In the genomic region with DNA sequence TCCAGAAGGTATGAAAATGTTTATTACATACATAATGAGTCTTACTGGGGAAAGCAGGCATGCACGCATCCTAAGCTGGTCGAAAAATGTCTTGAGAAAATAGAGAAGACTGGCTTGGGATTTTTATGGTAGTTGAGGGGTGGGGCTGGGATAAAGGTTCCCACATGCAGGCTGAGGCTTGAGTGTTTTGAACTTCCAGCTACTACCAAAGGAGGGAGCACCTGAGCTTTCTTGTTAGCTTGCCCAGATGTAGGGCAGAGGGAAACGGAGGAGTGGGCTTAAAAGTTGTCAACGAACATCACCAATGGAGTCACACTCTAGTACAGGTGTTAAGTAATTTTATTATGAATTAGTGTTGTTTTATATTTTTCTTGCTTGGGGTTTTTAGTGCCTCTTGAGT, we compare ENCODE assay signal across 8 cellular contexts. TPM values are rescaled to one million over a fixed set of nuclear protein-coding genes. Genes with fewer than 3 reads are reported as not detected.
DNase-seq lines count a peak whose midpoint lies in the region; ATAC-seq, FAIRE-seq and TF ChIP-seq lines count a peak whose summit lies in the region.

No MANE protein-coding gene starts in this region.

- H3K4me3 ChIP-seq in DND-41 (ENCODE audit: low read depth in 1 of 2, low read length in 2 of 2) (no peak overlapping the region), HEK293 (ENCODE audit: low read depth, low read length) (no peak overlapping the region), Panc1 (ENCODE audit: low read depth in 2 of 2, low read length in 2 of 2) (no peak overlapping the region), keratinocyte (ENCODE audit: control insufficient read depth in 2 of 3, extremely low read depth in 1 of 3, insufficient read depth in 2 of 3, low read depth in 1 of 3, low read length in 3 of 3) (no peak overlapping the region), vagina (no peak overlapping the region)

- H3K27ac Mint-ChIP-seq in activated CD4-positive, alpha-beta memory T cell treated with anti-CD3 and anti-CD28 coated beads, Interleukin-2, amount 10 ng/mL, durations not matched to agents 7 days and 5 days, result no peak overlapping the region

- DNase-seq in DND-41, result no peak
- DNase-seq in Panc1 (ENCODE audit: low read depth, low spot score), result peak; percentile 18
- DNase-seq in keratinocyte (ENCODE audit: low read depth, low spot score), result no peak
- DNase-seq in mesenteric fat pad (ENCODE audit: low spot score), result no peak
- no peak for DNase-seq in activated CD4-positive, alpha-beta memory T cell treated with anti-CD3 and anti-CD28 coated beads, Interleukin-2, amount 10 ng/mL, durations not matched to agents 7 days and 5 days
- no peak for DNase-seq in vagina (ENCODE audit: extremely low spot score in 2 of 2)
- DNase-seq in NCI-H1417 treated with DMSO at 0.1 percent for 48 hours (lab: John Stamatoyannopoulos, UW), result no peak

- in situ Hi-C loops in Panc1 (cut with HindIII; ENCODE audit: low pct_unique_long_range_greater_than_20kb, low sequenced_read_pairs), result no loop called here

- H3K4me2 ChIP-seq in DND-41 (ENCODE audit: insufficient read depth, low read length), result no peak overlapping the region
- H3K4me2 ChIP-seq in keratinocyte (ENCODE audit: control insufficient read depth, extremely low read depth, insufficient read depth, low read depth, low read length), result no peak overlapping the region

- intact Hi-C loops in Panc1 (cut with micrococcal nuclease; ENCODE audit: unreplicated experiment) (no loop called here), vagina (cut with DNase I) (no loop called here)

- no peak overlapping the region for H3K4me3 Mint-ChIP-seq in activated CD4-positive, alpha-beta memory T cell treated with anti-CD3 and anti-CD28 coated beads, Interleukin-2, amount 10 ng/mL, durations not matched to agents 7 days and 5 days

- H3K27me3 Mint-ChIP-seq in activated CD4-positive, alpha-beta memory T cell treated with anti-CD3 and anti-CD28 coated beads, Interleukin-2, amount 10 ng/mL, durations not matched to agents 7 days and 5 days, result no peaks in the 10 kb centered on the region

- H3K9ac ChIP-seq in DND-41 (ENCODE audit: low read depth, low read length), result no peak overlapping the region
- H3K9ac ChIP-seq in keratinocyte (ENCODE audit: control insufficient read depth, extremely low read depth, insufficient read depth, low read length), result no peak overlapping the region

- H3K27ac ChIP-seq in DND-41 (ENCODE audit: low read length), result no peak overlapping the region
- H3K27ac ChIP-seq in HEK293 (ENCODE audit: extremely low read depth, low read depth, low read length), result no peak overlapping the region
- no peak overlapping the region for H3K27ac ChIP-seq in Panc1 (ENCODE audit: low read length)
- no peak overlapping the region for H3K27ac ChIP-seq in keratinocyte (ENCODE audit: control insufficient read depth, insufficient read depth, low read length)
- no peak overlapping the region for H3K27ac ChIP-seq in vagina

- POLR2A ChIA-PET in HEK293 (lab: Yijun Ruan, JAX) (no interaction called here), Panc1 (lab: Charles Lee) (no interaction called here)
- POLR2A ChIA-PET in activated CD4-positive, alpha-beta memory T cell treated with anti-CD3 and anti-CD28 coated beads, Interleukin-2, amount 10 ng/mL, durations not matched to agents 7 days and 5 days (lab: Charles Lee), result no interaction called here

- TF ChIP-seq POLR2A in vagina (IDR thresholded peaks at IDR 0.05), result no peak

- CTCF ChIA-PET in HEK293 (lab: Yijun Ruan, JAX), result interaction anchor here (0.7 to 3.1 kb wide), 14 partner anchors 9 to 610 kb away, joined by 3 to 25 read pairs (median 5); a partner anchor contains a TSS
- CTCF ChIA-PET in Panc1 (lab: Charles Lee), result no interaction called here
- CTCF ChIA-PET in activated CD4-positive, alpha-beta memory T cell treated with anti-CD3 and anti-CD28 coated beads, Interleukin-2, amount 10 ng/mL, durations not matched to agents 7 days and 5 days (lab: Charles Lee), result interaction anchor here (2.7 kb wide), 1 partner anchor 67 kb away, joined by 10 read pairs; a partner anchor contains a TSS

- no peaks in the 10 kb centered on the region for H3K27me3 ChIP-seq in DND-41 (ENCODE audit: insufficient read depth, low read length, poor library complexity)
- no peaks in the 10 kb centered on the region for H3K27me3 ChIP-seq in Panc1 (ENCODE audit: control insufficient read depth, insufficient read depth, low read length)
- H3K27me3 ChIP-seq in keratinocyte (ENCODE audit: control insufficient read depth, extremely low read depth, insufficient read depth, low read length), result peaks cover 3% of the 10 kb centered on the region
- H3K27me3 ChIP-seq in vagina, result no peaks in the 10 kb centered on the region

- H3K9me3 ChIP-seq in DND-41 (ENCODE audit: insufficient read depth, low read length, severe bottlenecking) (no peaks in the 10 kb centered on the region), HEK293 (ENCODE audit: control insufficient read depth, insufficient read depth, low read depth, low read length) (no peaks in the 10 kb centered on the region), Panc1 (ENCODE audit: control insufficient read depth, insufficient read depth, low read depth, low read length) (no peaks in the 10 kb centered on the region), keratinocyte (ENCODE audit: control insufficient read depth, low read depth, low read length) (no peaks in the 10 kb centered on the region), vagina (no peaks in the 10 kb centered on the region)

- H3K4me1 Mint-ChIP-seq in activated CD4-positive, alpha-beta memory T cell treated with anti-CD3 and anti-CD28 coated beads, Interleukin-2, amount 10 ng/mL, durations not matched to agents 7 days and 5 days, result no peaks in the 10 kb centered on the region

- H3K36me3 ChIP-seq in DND-41 (ENCODE audit: insufficient read depth, low read length) (no peaks in the 10 kb centered on the region), HEK293 (ENCODE audit: control insufficient read depth in 2 of 2, insufficient read depth in 1 of 2, low read length in 2 of 2) (no peaks in the 10 kb centered on the region), Panc1 (ENCODE audit: control insufficient read depth, insufficient read depth, low read length) (no peaks in the 10 kb centered on the region), keratinocyte (ENCODE audit: control insufficient read depth in 2 of 2, extremely low read depth in 1 of 2, insufficient read depth in 2 of 2, low read length in 2 of 2) (no peaks in the 10 kb centered on the region), vagina (no peaks in the 10 kb centered on the region)

- H3K4me1 ChIP-seq in DND-41 (ENCODE audit: insufficient read depth, low read length) (no peaks in the 10 kb centered on the region), HEK293 (ENCODE audit: control insufficient read depth, insufficient read depth, low read length) (no peaks in the 10 kb centered on the region), Panc1 (ENCODE audit: control insufficient read depth, insufficient read depth, low read length) (no peaks in the 10 kb centered on the region), keratinocyte (ENCODE audit: control insufficient read depth, extremely low read depth, insufficient read depth, low read length) (no peaks in the 10 kb centered on the region), vagina (no peaks in the 10 kb centered on the region)

- H2AFZ ChIP-seq in DND-41 (ENCODE audit: low read depth, low read length), result no peak overlapping the region
- no peak overlapping the region for H2AFZ ChIP-seq in keratinocyte (ENCODE audit: control insufficient read depth, low read length)

- no peaks in the 10 kb centered on the region for H3K9me1 ChIP-seq in keratinocyte (ENCODE audit: control insufficient read depth, extremely low read depth, insufficient read depth, low read length)

- no TSS peak for BruUV-seq in Panc1 (replicated peaks; lab: Mats Ljungman, UMichigan)

- dilution Hi-C loops in keratinocyte (cut with MboI; ENCODE audit: extremely low pct_ligation_motif_present, low sequenced_read_pairs), result no loop called here

- H4K20me1 ChIP-seq in DND-41 (ENCODE audit: insufficient read depth, low read length) (no peaks in the 10 kb centered on the region), keratinocyte (ENCODE audit: control insufficient read depth, extremely low read depth, insufficient read depth, low read length) (no peaks in the 10 kb centered on the region)

- FAIRE-seq in keratinocyte (lab: Jason Lieb, UNC), result no peak

- H3K79me2 ChIP-seq in DND-41 (ENCODE audit: insufficient read depth, low read length), result no peaks in the 10 kb centered on the region
- H3K79me2 ChIP-seq in keratinocyte (ENCODE audit: control insufficient read depth, insufficient read depth, low read length), result no peaks in the 10 kb centered on the region

- no peaks in the 10 kb centered on the region for H3K9me3 Mint-ChIP-seq in activated CD4-positive, alpha-beta memory T cell treated with anti-CD3 and anti-CD28 coated beads, Interleukin-2, amount 10 ng/mL, durations not matched to agents 7 days and 5 days

- H3K36me3 Mint-ChIP-seq in activated CD4-positive, alpha-beta memory T cell treated with anti-CD3 and anti-CD28 coated beads, Interleukin-2, amount 10 ng/mL, durations not matched to agents 7 days and 5 days (ENCODE audit: low read depth), result no peaks in the 10 kb centered on the region

- TF ChIP-seq CTCF in DND-41 (IDR thresholded peaks at IDR 0.05; ENCODE audit: borderline replicate concordance, extremely low read depth, low read length, poor library complexity, severe bottlenecking), result peak; percentile 40
- no peak for TF ChIP-seq CTCF in HEK293 (tag by site-specific recombination; IDR thresholded peaks at IDR 0.05)
- TF ChIP-seq CTCF in Panc1 (IDR thresholded peaks at IDR 0.05), result peak; percentile 61
- peak; percentile 49 to 53 (median 53) for TF ChIP-seq CTCF in keratinocyte (optimal IDR thresholded peaks at IDR 0.05 in 1 of 3, IDR thresholded peaks at IDR 0.05 in 1 of 3, conservative IDR thresholded peaks at IDR 0.05 in 1 of 3; ENCODE audit: extremely low read depth in 1 of 3, insufficient read depth in 2 of 3, low read length in 3 of 3)
- no peak for TF ChIP-seq CTCF in vagina (IDR thresholded peaks at IDR 0.05)

- ATAC-seq in DND-41 (ENCODE audit: insufficient read depth, low read depth) (no peak), Panc1 (no peak)

TF ChIP-seq in HEK293, 187 proteins besides CTCF, POLR2A, EP300 and RAD21 (continues in another document):
- peak; percentile 34 for TF ChIP-seq ZNF654 (tag by site-specific recombination; IDR thresholded peaks at IDR 0.05; ENCODE audit: low read depth)

RNA-seq across cellular contexts. Expression of a gene that starts 39.6 kb away (rescaled TPM):
- total RNA-seq in Panc1 (2021; ENCODE audit: unreplicated experiment) (0.23 TPM), mesenteric fat pad (410 TPM), vagina (118 TPM)
- not detected for polyA plus RNA-seq in Panc1 (2012; ENCODE audit: insufficient read length)
- polyA plus RNA-seq in keratinocyte, result 31.9 to 166 TPM (median 53.8 TPM) in 3 replicates
- 7.7 TPM for polyA plus RNA-seq in keratinocyte (2011; ENCODE audit: low read depth)
- polyA plus RNA-seq in keratinocyte (2011; cell fraction: cytosol; rRNA removed), result 37.0 and 42.6 TPM in 2 replicates
- polyA plus RNA-seq in keratinocyte (2011; cell fraction: nucleus; rRNA removed), result 120 and 126 TPM in 2 replicates
- polyA plus RNA-seq in keratinocyte (2012; ENCODE audit: low replicate concordance), result 9.6 and 95.8 TPM in 2 replicates
- 40.2 to 79.6 TPM (median 47.3 TPM) in 3 replicates for polyA minus RNA-seq in keratinocyte
- polyA minus RNA-seq in keratinocyte (2011; cell fraction: cytosol; rRNA and poly(A)+ RNA removed), result 38.0 TPM
- polyA minus RNA-seq in keratinocyte (2011; cell fraction: nucleus; rRNA and poly(A)+ RNA removed), result 48.6 and 67.1 TPM in 2 replicates
- under 1 TPM; 0.25 to 0.63 TPM for total RNA-seq in activated CD4-positive, alpha-beta memory T cell treated with anti-CD3 and anti-CD28 coated beads, Interleukin-2, amount 10 ng/mL, durations not matched to agents 7 days and 5 days

Comparison
In these comparisons a context has a peak if more than half of its experiments do, and no peak if none do; other contexts are left out.
1. CTCF ChIP-seq: peak in DND-41 (single experiment), Panc1 (single experiment) and keratinocyte (3 of 3); none in HEK293 (single experiment) and vagina (0 of 3).
2. RNA of a gene that starts 39.6 kb away (total RNA-seq): 410 TPM in mesenteric fat pad (single experiment) and 118 TPM in vagina (single experiment); 0.25 to 0.63 TPM in activated CD4-positive, alpha-beta memory T cell treated with anti-CD3 and anti-CD28 coated beads, Interleukin-2, amount 10 ng/mL, durations not matched to agents 7 days and 5 days and 0.23 TPM in Panc1 (single experiment); every median in the first group is over 10 times any median in the second.